In the genomic region with DNA sequence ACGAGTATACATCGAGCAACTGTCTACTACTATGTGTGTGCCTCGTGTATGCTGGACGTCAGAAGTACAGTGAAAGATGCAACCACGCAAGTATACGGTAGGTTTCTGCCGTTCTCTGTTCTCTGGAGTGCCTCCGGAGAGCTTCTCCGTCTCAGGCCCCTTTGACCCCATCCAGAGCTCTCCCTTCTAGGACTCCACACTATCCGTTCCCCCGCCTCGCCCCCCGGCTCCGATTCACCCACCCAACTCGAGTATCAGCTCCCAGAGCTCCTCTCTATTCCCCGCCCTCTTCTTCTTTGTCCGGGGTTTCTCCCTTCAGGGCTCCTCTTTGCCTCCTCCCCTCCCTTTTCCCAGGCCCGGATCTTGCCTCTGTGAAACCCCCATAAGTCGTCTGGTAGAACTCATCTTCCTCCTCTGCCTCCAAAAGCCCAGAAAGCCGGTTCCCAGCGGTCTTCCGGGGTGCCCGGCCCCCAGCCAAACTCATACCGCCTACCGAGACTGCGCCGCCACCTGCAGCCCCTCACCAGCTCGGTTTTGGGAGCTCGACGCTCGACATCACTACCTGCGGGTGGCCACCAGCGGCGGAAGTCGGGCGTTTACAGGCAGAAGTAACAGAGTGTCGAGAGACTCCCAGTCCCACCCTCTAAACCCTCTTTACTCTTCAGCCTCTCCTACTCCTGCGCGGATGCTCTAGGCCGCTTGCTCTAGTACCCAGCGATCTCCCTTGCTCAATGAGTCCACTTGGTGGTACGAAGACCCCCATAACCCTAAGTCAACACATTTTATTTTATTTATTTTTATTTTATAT, we compare ENCODE assay signal across 1 cellular context.
A peak's percentile ranks its signal among the peaks of the same experiment; 100 is the strongest.
TF ChIP-seq lines count a peak whose summit lies in the region.

Gene VPS72 (minus strand): TSS at position 560 of the 808 bp plus-strand sequence. CDS start 76 bp downstream, at position 484.

TF ChIP-seq in HepG2, 621 proteins besides CTCF, POLR2A, EP300 and RAD21 (continued from another document and continues in another):
- TF ChIP-seq, protein P1, sequence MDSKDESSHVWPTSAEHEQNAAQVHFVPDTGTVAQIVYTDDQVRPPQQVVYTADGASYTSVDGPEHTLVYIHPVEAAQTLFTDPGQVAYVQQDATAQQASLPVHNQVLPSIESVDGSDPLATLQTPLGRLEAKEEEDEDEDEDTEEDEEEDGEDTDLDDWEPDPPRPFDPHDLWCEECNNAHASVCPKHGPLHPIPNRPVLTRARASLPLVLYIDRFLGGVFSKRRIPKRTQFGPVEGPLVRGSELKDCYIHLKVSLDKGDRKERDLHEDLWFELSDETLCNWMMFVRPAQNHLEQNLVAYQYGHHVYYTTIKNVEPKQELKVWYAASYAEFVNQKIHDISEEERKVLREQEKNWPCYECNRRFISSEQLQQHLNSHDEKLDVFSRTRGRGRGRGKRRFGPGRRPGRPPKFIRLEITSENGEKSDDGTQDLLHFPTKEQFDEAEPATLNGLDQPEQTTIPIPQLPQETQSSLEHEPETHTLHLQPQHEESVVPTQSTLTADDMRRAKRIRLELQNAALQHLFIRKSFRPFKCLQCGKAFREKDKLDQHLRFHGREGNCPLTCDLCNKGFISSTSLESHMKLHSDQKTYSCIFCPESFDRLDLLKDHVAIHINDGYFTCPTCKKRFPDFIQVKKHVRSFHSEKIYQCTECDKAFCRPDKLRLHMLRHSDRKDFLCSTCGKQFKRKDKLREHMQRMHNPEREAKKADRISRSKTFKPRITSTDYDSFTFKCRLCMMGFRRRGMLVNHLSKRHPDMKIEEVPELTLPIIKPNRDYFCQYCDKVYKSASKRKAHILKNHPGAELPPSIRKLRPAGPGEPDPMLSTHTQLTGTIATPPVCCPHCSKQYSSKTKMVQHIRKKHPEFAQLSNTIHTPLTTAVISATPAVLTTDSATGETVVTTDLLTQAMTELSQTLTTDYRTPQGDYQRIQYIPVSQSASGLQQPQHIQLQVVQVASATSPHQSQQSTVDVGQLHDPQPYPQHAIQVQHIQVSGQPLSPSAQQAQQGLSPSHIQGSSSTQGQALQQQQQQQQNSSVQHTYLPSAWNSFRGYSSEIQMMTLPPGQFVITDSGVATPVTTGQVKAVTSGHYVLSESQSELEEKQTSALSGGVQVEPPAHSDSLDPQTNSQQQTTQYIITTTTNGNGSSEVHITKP (CRISPR knock-in tag; IDR thresholded peaks at IDR 0.05; ENCODE audit: low read depth), result 0 out of 2 replicates have a peak, but pooled peaks have one; percentile 38
- TF ChIP-seq GATA4 (IDR thresholded peaks at IDR 0.05; ENCODE audit: borderline replicate concordance, low read depth) (0 out of 2 replicates have a peak, but pooled peaks have one; percentile 35), PRPF4 (IDR thresholded peaks at IDR 0.05; ENCODE audit: low read depth, low read length, poor library complexity, severe bottlenecking) (no peak), ZNF720 (CRISPR knock-in tag; IDR thresholded peaks at IDR 0.05) (no peak), JUND (CRISPR knock-in tag; IDR thresholded peaks at IDR 0.05) (0 out of 2 replicates have a peak, but pooled peaks have one; percentile 52), SATB2 (CRISPR knock-in tag; IDR thresholded peaks at IDR 0.05) (no peak), PITX1 (CRISPR knock-in tag; IDR thresholded peaks at IDR 0.05) (peak; percentile 63), ZNF33B (CRISPR knock-in tag; IDR thresholded peaks at IDR 0.05) (no peak), TBP (CRISPR knock-in tag; IDR thresholded peaks at IDR 0.05) (no peak), ZNF326 (CRISPR knock-in tag; IDR thresholded peaks at IDR 0.05; ENCODE audit: borderline replicate concordance) (no peak), ZZZ3 (CRISPR knock-in tag; IDR thresholded peaks at IDR 0.05; ENCODE audit: borderline replicate concordance) (no peak; the same call in 1 of the 2 replicates), ZNF253 (CRISPR knock-in tag; IDR thresholded peaks at IDR 0.05; ENCODE audit: borderline replicate concordance) (no peak), NR1H2 (CRISPR knock-in tag; IDR thresholded peaks at IDR 0.05; ENCODE audit: borderline replicate concordance, low read depth) (no peak), KDM5B (CRISPR knock-in tag; IDR thresholded peaks at IDR 0.05; ENCODE audit: borderline replicate concordance) (peak; percentile 83; the same call in 1 of the 2 replicates), EED (CRISPR knock-in tag; IDR thresholded peaks at IDR 0.05) (peak; percentile 19; the same call in 1 of the 2 replicates), ZFP36L1 (CRISPR knock-in tag; IDR thresholded peaks at IDR 0.05) (peak; percentile 39; the same call in 1 of the 2 replicates), SNAPC2 (CRISPR knock-in tag; IDR thresholded peaks at IDR 0.05) (no peak), PCBP2 (optimal IDR thresholded peaks at IDR 0.05; ENCODE audit: low read depth, low read length, poor library complexity, severe bottlenecking) (no peak), ZNF781 (CRISPR knock-in tag; IDR thresholded peaks at IDR 0.05; ENCODE audit: borderline replicate concordance, not compliant biosample characterization) (no peak), SKI (IDR thresholded peaks at IDR 0.05; ENCODE audit: partially characterized antibody) (peak; percentile 35), TSC22D2 (CRISPR knock-in tag; IDR thresholded peaks at IDR 0.05; ENCODE audit: borderline replicate concordance) (peak; percentile 30; the same call in 1 of the 2 replicates), RARA (CRISPR knock-in tag; IDR thresholded peaks at IDR 0.05) (peak; percentile 58), TBX3 (IDR thresholded peaks at IDR 0.05; ENCODE audit: borderline replicate concordance) (peak; percentile 35; the same call in 1 of the 2 replicates), KDM6A (CRISPR knock-in tag; IDR thresholded peaks at IDR 0.05; ENCODE audit: low read depth) (no peak), HNRNPLL (IDR thresholded peaks at IDR 0.05; ENCODE audit: low read depth, low read length, poor library complexity, severe bottlenecking) (peak; percentile 71), FOXA3 (CRISPR knock-in tag; IDR thresholded peaks at IDR 0.05) (peak; percentile 67), IRF9 (CRISPR knock-in tag; IDR thresholded peaks at IDR 0.05; ENCODE audit: borderline replicate concordance) (peak; percentile 87; the same call in 1 of the 2 replicates), ZNF124 (CRISPR knock-in tag; IDR thresholded peaks at IDR 0.05) (peak; percentile 81), ZNF766 (CRISPR knock-in tag; IDR thresholded peaks at IDR 0.05; ENCODE audit: borderline replicate concordance) (peak; percentile 57; the same call in 1 of the 2 replicates), ZNF329 (CRISPR knock-in tag; IDR thresholded peaks at IDR 0.05; ENCODE audit: low read depth) (peak; percentile 58; the same call in 1 of the 2 replicates), IRX3 (CRISPR knock-in tag; IDR thresholded peaks at IDR 0.05; ENCODE audit: borderline replicate concordance, low read depth) (no peak), ZMYM2 (CRISPR knock-in tag; IDR thresholded peaks at IDR 0.05) (no peak), AHR (CRISPR knock-in tag; IDR thresholded peaks at IDR 0.05) (peak; percentile 37; the same call in 1 of the 2 replicates), ZNF264 (CRISPR knock-in tag; IDR thresholded peaks at IDR 0.05) (peak; percentile 68; the same call in 1 of the 2 replicates), ZNF12 (CRISPR knock-in tag; IDR thresholded peaks at IDR 0.05) (0 out of 2 replicates have a peak, but pooled peaks have one; percentile 35), CBFB (CRISPR knock-in tag; IDR thresholded peaks at IDR 0.05) (peak; percentile 80; the same call in 1 of the 2 replicates), RBM22 (optimal IDR thresholded peaks at IDR 0.05; ENCODE audit: low read length) (no peak), HNF4A (CRISPR knock-in tag; IDR thresholded peaks at IDR 0.05) (0 out of 2 replicates have a peak, but pooled peaks have one; percentile 13), ZFY (CRISPR knock-in tag; IDR thresholded peaks at IDR 0.05) (peak; percentile 89)
- TF ChIP-seq, protein P2, sequence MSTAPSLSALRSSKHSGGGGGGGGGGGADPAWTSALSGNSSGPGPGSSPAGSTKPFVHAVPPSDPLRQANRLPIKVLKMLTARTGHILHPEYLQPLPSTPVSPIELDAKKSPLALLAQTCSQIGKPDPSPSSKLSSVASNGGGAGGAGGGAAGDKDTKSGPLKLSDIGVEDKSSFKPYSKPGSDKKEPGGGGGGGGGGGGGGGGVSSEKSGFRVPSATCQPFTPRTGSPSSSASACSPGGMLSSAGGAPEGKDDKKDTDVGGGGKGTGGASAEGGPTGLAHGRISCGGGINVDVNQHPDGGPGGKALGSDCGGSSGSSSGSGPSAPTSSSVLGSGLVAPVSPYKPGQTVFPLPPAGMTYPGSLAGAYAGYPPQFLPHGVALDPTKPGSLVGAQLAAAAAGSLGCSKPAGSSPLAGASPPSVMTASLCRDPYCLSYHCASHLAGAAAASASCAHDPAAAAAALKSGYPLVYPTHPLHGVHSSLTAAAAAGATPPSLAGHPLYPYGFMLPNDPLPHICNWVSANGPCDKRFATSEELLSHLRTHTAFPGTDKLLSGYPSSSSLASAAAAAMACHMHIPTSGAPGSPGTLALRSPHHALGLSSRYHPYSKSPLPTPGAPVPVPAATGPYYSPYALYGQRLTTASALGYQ (CRISPR knock-in tag; IDR thresholded peaks at IDR 0.05), result no peak
- TF ChIP-seq, protein P3, sequence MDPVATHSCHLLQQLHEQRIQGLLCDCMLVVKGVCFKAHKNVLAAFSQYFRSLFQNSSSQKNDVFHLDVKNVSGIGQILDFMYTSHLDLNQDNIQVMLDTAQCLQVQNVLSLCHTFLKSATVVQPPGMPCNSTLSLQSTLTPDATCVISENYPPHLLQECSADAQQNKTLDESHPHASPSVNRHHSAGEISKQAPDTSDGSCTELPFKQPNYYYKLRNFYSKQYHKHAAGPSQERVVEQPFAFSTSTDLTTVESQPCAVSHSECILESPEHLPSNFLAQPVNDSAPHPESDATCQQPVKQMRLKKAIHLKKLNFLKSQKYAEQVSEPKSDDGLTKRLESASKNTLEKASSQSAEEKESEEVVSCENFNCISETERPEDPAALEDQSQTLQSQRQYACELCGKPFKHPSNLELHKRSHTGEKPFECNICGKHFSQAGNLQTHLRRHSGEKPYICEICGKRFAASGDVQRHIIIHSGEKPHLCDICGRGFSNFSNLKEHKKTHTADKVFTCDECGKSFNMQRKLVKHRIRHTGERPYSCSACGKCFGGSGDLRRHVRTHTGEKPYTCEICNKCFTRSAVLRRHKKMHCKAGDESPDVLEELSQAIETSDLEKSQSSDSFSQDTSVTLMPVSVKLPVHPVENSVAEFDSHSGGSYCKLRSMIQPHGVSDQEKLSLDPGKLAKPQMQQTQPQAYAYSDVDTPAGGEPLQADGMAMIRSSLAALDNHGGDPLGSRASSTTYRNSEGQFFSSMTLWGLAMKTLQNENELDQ (CRISPR knock-in tag; IDR thresholded peaks at IDR 0.05; ENCODE audit: borderline replicate concordance), result 0 out of 2 replicates have a peak, but pooled peaks have one; percentile 39
- TF ChIP-seq, protein P4, sequence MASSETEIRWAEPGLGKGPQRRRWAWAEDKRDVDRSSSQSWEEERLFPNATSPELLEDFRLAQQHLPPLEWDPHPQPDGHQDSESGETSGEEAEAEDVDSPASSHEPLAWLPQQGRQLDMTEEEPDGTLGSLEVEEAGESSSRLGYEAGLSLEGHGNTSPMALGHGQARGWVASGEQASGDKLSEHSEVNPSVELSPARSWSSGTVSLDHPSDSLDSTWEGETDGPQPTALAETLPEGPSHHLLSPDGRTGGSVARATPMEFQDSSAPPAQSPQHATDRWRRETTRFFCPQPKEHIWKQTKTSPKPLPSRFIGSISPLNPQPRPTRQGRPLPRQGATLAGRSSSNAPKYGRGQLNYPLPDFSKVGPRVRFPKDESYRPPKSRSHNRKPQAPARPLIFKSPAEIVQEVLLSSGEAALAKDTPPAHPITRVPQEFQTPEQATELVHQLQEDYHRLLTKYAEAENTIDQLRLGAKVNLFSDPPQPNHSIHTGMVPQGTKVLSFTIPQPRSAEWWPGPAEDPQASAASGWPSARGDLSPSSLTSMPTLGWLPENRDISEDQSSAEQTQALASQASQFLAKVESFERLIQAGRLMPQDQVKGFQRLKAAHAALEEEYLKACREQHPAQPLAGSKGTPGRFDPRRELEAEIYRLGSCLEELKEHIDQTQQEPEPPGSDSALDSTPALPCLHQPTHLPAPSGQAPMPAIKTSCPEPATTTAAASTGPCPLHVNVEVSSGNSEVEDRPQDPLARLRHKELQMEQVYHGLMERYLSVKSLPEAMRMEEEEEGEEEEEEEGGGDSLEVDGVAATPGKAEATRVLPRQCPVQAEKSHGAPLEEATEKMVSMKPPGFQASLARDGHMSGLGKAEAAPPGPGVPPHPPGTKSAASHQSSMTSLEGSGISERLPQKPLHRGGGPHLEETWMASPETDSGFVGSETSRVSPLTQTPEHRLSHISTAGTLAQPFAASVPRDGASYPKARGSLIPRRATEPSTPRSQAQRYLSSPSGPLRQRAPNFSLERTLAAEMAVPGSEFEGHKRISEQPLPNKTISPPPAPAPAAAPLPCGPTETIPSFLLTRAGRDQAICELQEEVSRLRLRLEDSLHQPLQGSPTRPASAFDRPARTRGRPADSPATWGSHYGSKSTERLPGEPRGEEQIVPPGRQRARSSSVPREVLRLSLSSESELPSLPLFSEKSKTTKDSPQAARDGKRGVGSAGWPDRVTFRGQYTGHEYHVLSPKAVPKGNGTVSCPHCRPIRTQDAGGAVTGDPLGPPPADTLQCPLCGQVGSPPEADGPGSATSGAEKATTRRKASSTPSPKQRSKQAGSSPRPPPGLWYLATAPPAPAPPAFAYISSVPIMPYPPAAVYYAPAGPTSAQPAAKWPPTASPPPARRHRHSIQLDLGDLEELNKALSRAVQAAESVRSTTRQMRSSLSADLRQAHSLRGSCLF (CRISPR knock-in tag; IDR thresholded peaks at IDR 0.05; ENCODE audit: borderline replicate concordance), result no peak
- TF ChIP-seq, protein P5, sequence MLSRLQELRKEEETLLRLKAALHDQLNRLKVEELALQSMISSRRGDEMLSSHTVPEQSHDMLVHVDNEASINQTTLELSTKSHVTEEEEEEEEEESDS (CRISPR knock-in tag; IDR thresholded peaks at IDR 0.05; ENCODE audit: borderline replicate concordance), result no peak
